In the genomic region with DNA sequence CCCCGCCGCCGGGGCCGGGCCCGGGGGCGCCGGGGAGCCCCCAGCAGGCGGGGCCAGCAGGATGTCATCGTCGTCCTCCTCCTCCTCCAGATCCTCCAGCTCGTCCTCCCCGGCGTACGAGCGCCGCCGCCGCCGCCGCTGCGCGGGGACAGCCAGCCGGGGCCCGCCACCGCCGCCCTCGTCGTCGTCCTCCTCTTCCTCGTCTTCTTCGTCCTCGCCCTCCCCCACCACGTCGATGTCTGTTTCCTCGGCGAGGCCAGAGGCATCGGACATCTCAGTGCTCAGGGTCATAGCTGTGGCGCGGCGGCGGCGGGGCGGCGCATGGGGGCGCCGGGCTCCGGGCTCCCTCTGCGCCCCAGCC, we compare ENCODE assay signal across 8 cellular contexts. TPM values are rescaled to one million over a fixed set of nuclear protein-coding genes. Genes with fewer than 3 reads are reported as not detected.
DNase-seq lines count a peak whose midpoint lies in the region; ATAC-seq and TF ChIP-seq lines count a peak whose summit lies in the region.

No MANE protein-coding gene starts in this region.

- peak in 1 of 2 experiments; percentile 42 for DNase-seq in Caco-2
- no peak for DNase-seq in HFF-Myc (ENCODE audit: extremely low read depth, low read depth)
- no peak for DNase-seq in activated B cell treated with CpG ODN at 0.5 μM for 24 hours
- peak; percentile 38 for DNase-seq in left ventricle myocardium superior
- no peak for DNase-seq in suprapubic skin (ENCODE audit: low spot score in 2 of 2)
- DNase-seq in NOMO-1 (lab: John Stamatoyannopoulos, UW; ENCODE audit: unreplicated experiment in 2 of 2) = no peak
- DNase-seq in NCI-H510A (lab: John Stamatoyannopoulos, UW) = no peak
- no peak for DNase-seq in GF-D8 (lab: John Stamatoyannopoulos, UW)

- H3K4me1 Mint-ChIP-seq in Caco-2 (ENCODE audit: low read depth, unreplicated experiment) (no peaks in the 10 kb centered on the region), activated B cell treated with CpG ODN at 0.5 μM for 24 hours (peaks cover 16% of the 10 kb centered on the region)

- H3K36me3 ChIP-seq in Caco-2 (ENCODE audit: control insufficient read depth, insufficient read depth, low read length) (no peaks in the 10 kb centered on the region), suprapubic skin (no peaks in the 10 kb centered on the region)

- TF ChIP-seq EP300 in suprapubic skin (IDR thresholded peaks at IDR 0.05) = no peak

- H3K9me3 Mint-ChIP-seq in Caco-2 (ENCODE audit: unreplicated experiment) (no peaks in the 10 kb centered on the region), activated B cell treated with CpG ODN at 0.5 μM for 24 hours (peaks cover 8% of the 10 kb centered on the region)

- intact Hi-C loops in Caco-2 (cut with micrococcal nuclease; ENCODE audit: unreplicated experiment) = loop anchor here (5.0 kb wide), 1 partner anchor 246 kb away; no protein-coding TSS in a partner anchor
- intact Hi-C loops in activated B cell treated with CpG ODN at 0.5 μM for 24 hours (cut with micrococcal nuclease) = loop anchor here (1.0 to 10.0 kb wide), 6 partner anchors 50 to 633 kb away; a partner anchor contains a TSS
- intact Hi-C loops in left ventricle myocardium superior (cut with micrococcal nuclease) = no loop called here

- H3K27me3 ChIP-seq in Caco-2 (replicated peaks; ENCODE audit: control insufficient read depth, insufficient read depth, low read length) (peaks cover 5% of the 10 kb centered on the region), suprapubic skin (peaks cover 97% of the 10 kb centered on the region)

- H3K27ac ChIP-seq in suprapubic skin = no peak overlapping the region

- H3K27me3 Mint-ChIP-seq in Caco-2 (ENCODE audit: insufficient read depth, unreplicated experiment) = peaks cover 23% of the 10 kb centered on the region
- peaks cover 59% of the 10 kb centered on the region for H3K27me3 Mint-ChIP-seq in activated B cell treated with CpG ODN at 0.5 μM for 24 hours

- CTCF ChIA-PET in Caco-2 (lab: Charles Lee) (interaction anchor here (0.5 to 2.2 kb wide), 4 partner anchors 55 to 246 kb away, joined by 3 to 15 read pairs (median 7); no protein-coding TSS in a partner anchor), activated B cell treated with CpG ODN at 0.5 μM for 24 hours (lab: Charles Lee) (interaction anchor here (0.6 kb wide), 1 partner anchor 8 kb away, joined by 3 read pairs; no protein-coding TSS in a partner anchor)

- no peak for TF ChIP-seq POLR2A in suprapubic skin (IDR thresholded peaks at IDR 0.05)

- no TSS peak for BruUV-seq in Caco-2 (replicated peaks; lab: Mats Ljungman, UMichigan)

- TF ChIP-seq CTCF in Caco-2 (IDR thresholded peaks at IDR 0.05; ENCODE audit: insufficient read depth in 1 of 2, low read depth in 1 of 2, low read length in 1 of 2, severe bottlenecking in 1 of 2, unreplicated experiment in 1 of 2) (no peak), HFF-Myc (IDR thresholded peaks at IDR 0.05; ENCODE audit: low read depth, low read length, missing control alignments) (no peak), activated B cell treated with CpG ODN at 0.5 μM for 24 hours (IDR thresholded peaks at IDR 0.05) (no peak), suprapubic skin (IDR thresholded peaks at IDR 0.05) (no peak)

- WGBS in suprapubic skin = no CpG with 5 or more reads among the region's 48 CpGs

- H3K27ac Mint-ChIP-seq in Caco-2 (ENCODE audit: unreplicated experiment) = no peak overlapping the region
- no peak overlapping the region for H3K27ac Mint-ChIP-seq in activated B cell treated with CpG ODN at 0.5 μM for 24 hours

- H3K9me3 ChIP-seq in Caco-2 = no peaks in the 10 kb centered on the region
- no peaks in the 10 kb centered on the region for H3K9me3 ChIP-seq in suprapubic skin

- H3K4me3 ChIP-seq in Caco-2 (ENCODE audit: low read depth, low read length) (peak overlapping the region; percentile 68), HFF-Myc (replicated peaks; ENCODE audit: low read depth, low read length) (peak overlapping the region; percentile 57), suprapubic skin (peak overlapping the region; percentile 56)

- peak overlapping the region; percentile 81 for H3K4me3 Mint-ChIP-seq in Caco-2 (ENCODE audit: unreplicated experiment)
- peak overlapping the region; percentile 82 for H3K4me3 Mint-ChIP-seq in activated B cell treated with CpG ODN at 0.5 μM for 24 hours

- H3K4me1 ChIP-seq in Caco-2 (peaks cover 11% of the 10 kb centered on the region), suprapubic skin (peaks cover 30% of the 10 kb centered on the region)

- POLR2A ChIA-PET in Caco-2 (lab: Charles Lee) = no interaction called here
- POLR2A ChIA-PET in activated B cell treated with CpG ODN at 0.5 μM for 24 hours (lab: Charles Lee) = interaction anchor here (0.6 to 1.6 kb wide), 2 partner anchors 50 to 1890 kb away, joined by 6 to 7 read pairs; a partner anchor contains a TSS

- ATAC-seq in activated B cell treated with CpG ODN at 0.5 μM for 24 hours (ENCODE audit: low read depth) (peak; percentile 11), left ventricle myocardium superior (no peak)

- no peaks in the 10 kb centered on the region for H3K36me3 Mint-ChIP-seq in Caco-2 (ENCODE audit: insufficient read depth, unreplicated experiment)
- H3K36me3 Mint-ChIP-seq in activated B cell treated with CpG ODN at 0.5 μM for 24 hours (ENCODE audit: low read depth) = no peaks in the 10 kb centered on the region

RNA-seq across cellular contexts. Expression of a gene that starts 0.5 kb away (rescaled TPM):
- total RNA-seq in Caco-2 (2022) = 2.8 and 3.1 TPM in 2 replicates
- 0.09 and 0.10 TPM in 2 replicates for total RNA-seq in activated B cell treated with CpG ODN at 0.5 μM for 24 hours
- not detected for total RNA-seq in left ventricle myocardium superior
- under 1 TPM in 3 of 4 donors, not detected in 1; 0.26 to 0.52 (median 0.51) TPM for total RNA-seq in suprapubic skin

RNA-seq across cellular contexts. Expression of a gene that starts 50.2 kb away (rescaled TPM):
- 653 and 704 TPM in 2 replicates for total RNA-seq in Caco-2 (2022)
- total RNA-seq in activated B cell treated with CpG ODN at 0.5 μM for 24 hours = 753 and 798 TPM in 2 replicates
- total RNA-seq in left ventricle myocardium superior = 386 TPM
- total RNA-seq in suprapubic skin = 100 to 1,000 TPM; 473 to 851 (median 620) TPM
